In genomic region chr5:1801061-1801953, GRCh38 we compare ENCODE assay signal across 1 cellular context.
TF ChIP-seq lines count a peak whose summit lies in the region.

TSS of gene NDUFS6 (plus strand) at chr5:1801407. CDS start at chr5:1801418, 11 bp downstream.

TF ChIP-seq in HepG2, 621 proteins besides CTCF, POLR2A, EP300 and RAD21 (continued from another document):
- TF ChIP-seq FOXP4 (CRISPR knock-in tag; IDR thresholded peaks at IDR 0.05) (peak; percentile 44; the same call in 1 of the 2 replicates), DNMT1 (CRISPR knock-in tag; IDR thresholded peaks at IDR 0.05) (peak; percentile 91), MZF1 (CRISPR knock-in tag; IDR thresholded peaks at IDR 0.05; ENCODE audit: borderline replicate concordance) (no peak), ZNF839 (CRISPR knock-in tag; IDR thresholded peaks at IDR 0.05; ENCODE audit: borderline replicate concordance) (no peak), CREBL2 (CRISPR knock-in tag; IDR thresholded peaks at IDR 0.05; ENCODE audit: borderline replicate concordance) (peak; percentile 43; the same call in 1 of the 2 replicates), SIN3B (IDR thresholded peaks at IDR 0.05; ENCODE audit: low read length) (no peak), ZNF224 (CRISPR knock-in tag; IDR thresholded peaks at IDR 0.05) (peak; percentile 73; the same call in 1 of the 2 replicates), ZSCAN5A (CRISPR knock-in tag; IDR thresholded peaks at IDR 0.05; ENCODE audit: borderline replicate concordance) (peak; percentile 53; the same call in 1 of the 2 replicates), NBN (conservative IDR thresholded peaks at IDR 0.05) (no peak), CBFB (CRISPR knock-in tag; IDR thresholded peaks at IDR 0.05) (0 out of 2 replicates have a peak, but pooled peaks have one; percentile 60), RARA (CRISPR knock-in tag; IDR thresholded peaks at IDR 0.05) (no peak; the same call in 1 of the 2 replicates), FOXP1 (IDR thresholded peaks at IDR 0.05) (no peak), FOXP1 (CRISPR knock-in tag; IDR thresholded peaks at IDR 0.05) (no peak), MXD3 (CRISPR knock-in tag; IDR thresholded peaks at IDR 0.05) (peak; percentile 76), ATF1 (CRISPR knock-in tag; IDR thresholded peaks at IDR 0.05) (0 out of 2 replicates have a peak, but pooled peaks have one; percentile 39), ZNF18 (CRISPR knock-in tag; IDR thresholded peaks at IDR 0.05; ENCODE audit: insufficient replicate concordance) (no peak), ATF2 (CRISPR knock-in tag; IDR thresholded peaks at IDR 0.05) (peak; percentile 59; the same call in 1 of the 2 replicates), ZBTB1 (CRISPR knock-in tag; IDR thresholded peaks at IDR 0.05; ENCODE audit: borderline replicate concordance) (no peak), ZBTB7B (CRISPR knock-in tag; IDR thresholded peaks at IDR 0.05) (no peak), KLF13 (CRISPR knock-in tag; IDR thresholded peaks at IDR 0.05) (no peak), BCL6 (CRISPR knock-in tag; IDR thresholded peaks at IDR 0.05) (peak; percentile 42; the same call in 1 of the 2 replicates), ZNF749 (CRISPR knock-in tag; IDR thresholded peaks at IDR 0.05; ENCODE audit: borderline replicate concordance) (no peak), MAX (IDR thresholded peaks at IDR 0.05) (peak; percentile 81), ZNF3 (CRISPR knock-in tag; IDR thresholded peaks at IDR 0.05) (no peak), KDM1A (CRISPR knock-in tag; IDR thresholded peaks at IDR 0.05) (no peak), KLF11 (CRISPR knock-in tag; IDR thresholded peaks at IDR 0.05) (no peak), TBX3 (IDR thresholded peaks at IDR 0.05; ENCODE audit: borderline replicate concordance) (no peak), ZNF124 (CRISPR knock-in tag; IDR thresholded peaks at IDR 0.05) (no peak), HMG20A (CRISPR knock-in tag; IDR thresholded peaks at IDR 0.05; ENCODE audit: borderline replicate concordance) (no peak), ZBTB33 (CRISPR knock-in tag; IDR thresholded peaks at IDR 0.05) (no peak), ZSCAN9 (CRISPR knock-in tag; IDR thresholded peaks at IDR 0.05; ENCODE audit: borderline replicate concordance) (no peak; the same call in 1 of the 2 replicates), ATM (IDR thresholded peaks at IDR 0.05; ENCODE audit: borderline replicate concordance) (no peak), RERE (CRISPR knock-in tag; IDR thresholded peaks at IDR 0.05; ENCODE audit: low read depth) (no peak), HMGXB4 (CRISPR knock-in tag; IDR thresholded peaks at IDR 0.05; ENCODE audit: borderline replicate concordance in 1 of 2, low read depth in 1 of 2) (peak; percentile 80 to 90; a peak in 3 of 4 replicates), XBP1 (CRISPR knock-in tag; IDR thresholded peaks at IDR 0.05) (no peak), FOXO4 (CRISPR knock-in tag; conservative IDR thresholded peaks at IDR 0.05) (no peak), TFAP4 (IDR thresholded peaks at IDR 0.05; ENCODE audit: borderline replicate concordance, low read depth) (peak; percentile 30; the same call in 1 of the 2 replicates)
